1 cellular context compared by ENCODE assay signal in the genomic region with DNA sequence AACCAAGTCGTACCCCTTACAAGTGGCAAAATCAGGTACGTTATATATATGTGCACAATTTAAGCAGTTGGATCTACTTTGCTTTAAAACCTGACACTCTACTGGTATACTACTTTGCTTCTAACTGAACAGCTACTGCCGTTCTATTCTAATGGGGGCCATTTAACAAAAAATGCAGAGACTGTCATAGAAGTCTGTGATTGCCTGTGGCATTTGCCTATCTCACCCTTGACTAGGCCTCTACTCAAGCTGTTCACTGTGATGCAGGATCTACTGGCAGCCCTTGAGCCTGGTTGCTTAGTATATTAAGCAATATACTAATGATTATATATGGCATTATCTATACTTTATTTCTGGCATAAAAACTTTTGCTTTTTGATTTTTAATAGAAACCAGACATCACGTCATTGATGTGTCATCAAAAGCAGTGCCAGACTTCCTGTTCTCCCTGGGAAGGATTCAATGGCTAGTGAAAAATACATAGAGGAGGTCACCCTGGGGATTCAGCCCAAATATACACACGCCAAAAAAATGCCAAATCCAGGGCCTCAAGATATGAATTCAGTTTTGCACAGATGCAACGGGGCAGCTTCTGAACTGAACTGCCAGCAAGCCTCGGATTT.
TF ChIP-seq lines count a peak whose summit lies in the region.

No MANE protein-coding gene starts in this region.

TF ChIP-seq in PFSK-1, 5 proteins besides CTCF, POLR2A, EP300 and RAD21:
- TF ChIP-seq, protein P1, sequence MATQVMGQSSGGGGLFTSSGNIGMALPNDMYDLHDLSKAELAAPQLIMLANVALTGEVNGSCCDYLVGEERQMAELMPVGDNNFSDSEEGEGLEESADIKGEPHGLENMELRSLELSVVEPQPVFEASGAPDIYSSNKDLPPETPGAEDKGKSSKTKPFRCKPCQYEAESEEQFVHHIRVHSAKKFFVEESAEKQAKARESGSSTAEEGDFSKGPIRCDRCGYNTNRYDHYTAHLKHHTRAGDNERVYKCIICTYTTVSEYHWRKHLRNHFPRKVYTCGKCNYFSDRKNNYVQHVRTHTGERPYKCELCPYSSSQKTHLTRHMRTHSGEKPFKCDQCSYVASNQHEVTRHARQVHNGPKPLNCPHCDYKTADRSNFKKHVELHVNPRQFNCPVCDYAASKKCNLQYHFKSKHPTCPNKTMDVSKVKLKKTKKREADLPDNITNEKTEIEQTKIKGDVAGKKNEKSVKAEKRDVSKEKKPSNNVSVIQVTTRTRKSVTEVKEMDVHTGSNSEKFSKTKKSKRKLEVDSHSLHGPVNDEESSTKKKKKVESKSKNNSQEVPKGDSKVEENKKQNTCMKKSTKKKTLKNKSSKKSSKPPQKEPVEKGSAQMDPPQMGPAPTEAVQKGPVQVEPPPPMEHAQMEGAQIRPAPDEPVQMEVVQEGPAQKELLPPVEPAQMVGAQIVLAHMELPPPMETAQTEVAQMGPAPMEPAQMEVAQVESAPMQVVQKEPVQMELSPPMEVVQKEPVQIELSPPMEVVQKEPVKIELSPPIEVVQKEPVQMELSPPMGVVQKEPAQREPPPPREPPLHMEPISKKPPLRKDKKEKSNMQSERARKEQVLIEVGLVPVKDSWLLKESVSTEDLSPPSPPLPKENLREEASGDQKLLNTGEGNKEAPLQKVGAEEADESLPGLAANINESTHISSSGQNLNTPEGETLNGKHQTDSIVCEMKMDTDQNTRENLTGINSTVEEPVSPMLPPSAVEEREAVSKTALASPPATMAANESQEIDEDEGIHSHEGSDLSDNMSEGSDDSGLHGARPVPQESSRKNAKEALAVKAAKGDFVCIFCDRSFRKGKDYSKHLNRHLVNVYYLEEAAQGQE (IDR thresholded peaks at IDR 0.05; ENCODE audit: insufficient read depth in 1 of 2, low read depth in 2 of 2, low read length in 2 of 2): 0 out of 4 replicates have a peak, but pooled peaks of 1 of the 2 experiments have one; percentile 12
- TF ChIP-seq SIN3A (IDR thresholded peaks at IDR 0.05; ENCODE audit: borderline replicate concordance, insufficient read depth, low read length) (0 out of 2 replicates have a peak, but pooled peaks have one; percentile 19), POLR2AphosphoS5 (IDR thresholded peaks at IDR 0.05; ENCODE audit: low read depth, low read length) (no peak), FOXP2 (optimal IDR thresholded peaks at IDR 0.05; ENCODE audit: borderline replicate concordance, extremely low read depth, extremely low read length, insufficient read depth) (no peak), TAF1 (IDR thresholded peaks at IDR 0.05; ENCODE audit: borderline replicate concordance, insufficient read depth, low read length) (peak; percentile 18; the same call in 1 of the 2 replicates)
TF ChIP-seq in PFSK-1: peak in this region for 3.
